ENCODE assay signal across 21 cellular contexts in genomic region chr6:11085758-11086435, GRCh38. TPM values are rescaled to one million over a fixed set of nuclear protein-coding genes. Genes with fewer than 3 reads are reported as not detected.
DNase-seq lines count a peak whose midpoint lies in the region; ATAC-seq and TF ChIP-seq lines count a peak whose summit lies in the region.
"Had no signal": no experiment of that assay in that cellular context is flagged by ENCODE, and none has a peak within 500 bp of the region (broad histone marks: within the 10 kb centered on the region; RNA-seq: fewer than 3 reads in every experiment).

No MANE protein-coding gene starts in this region.

- H3K9ac ChIP-seq in adipocyte (ENCODE audit: low read length), result no peak overlapping the region

- ATAC-seq in GM18867 (IDR thresholded peaks at IDR 0.05; ENCODE audit: unreplicated experiment), result no peak
- ATAC-seq: gastrocnemius medialis, GM23338, left ventricle myocardium superior, sciatic nerve had no signal

- no peaks in the 10 kb centered on the region for H3K4me1 ChIP-seq in adipocyte (ENCODE audit: control insufficient read depth, insufficient read depth, low read length)
- H3K4me1 ChIP-seq: colonic mucosa, gastrocnemius medialis, stomach, vagina had no signal

- intact Hi-C loops in cardiac septum (cut with DNase I), result no loop called here

- no peaks in the 10 kb centered on the region for H3K27me3 ChIP-seq in adipocyte (replicated peaks; ENCODE audit: control insufficient read depth, insufficient read depth, low read length)
- H3K27me3 ChIP-seq: colonic mucosa, gastrocnemius medialis, MG63, stomach, vagina had no signal

- no peaks in the 10 kb centered on the region for H3K9me3 ChIP-seq in adipocyte (ENCODE audit: control insufficient read depth, low read length)
- H3K9me3 ChIP-seq: colonic mucosa, gastrocnemius medialis, MG63, stomach, vagina had no signal

- H3K4me3 ChIP-seq in adipocyte (ENCODE audit: low read length), result no peak overlapping the region
- no peak overlapping the region for H3K4me3 ChIP-seq in fibroblast of villous mesenchyme (ENCODE audit: low read depth, low read length)
- H3K4me3 ChIP-seq: colonic mucosa, gastrocnemius medialis, stomach, vagina had no signal

- H3K36me3 ChIP-seq in adipocyte (ENCODE audit: control insufficient read depth, insufficient read depth, low read length, severe bottlenecking), result no peaks in the 10 kb centered on the region
- H3K36me3 ChIP-seq: colonic mucosa, gastrocnemius medialis, MG63, stomach, vagina had no signal

- no peak for TF ChIP-seq CTCF in fibroblast of villous mesenchyme (IDR thresholded peaks at IDR 0.05; ENCODE audit: insufficient read depth, low read depth, low read length)

- DNase-seq in GM03348 (ENCODE audit: low spot score) (peak; percentile 80), adipocyte (ENCODE audit: low read depth) (peak; percentile 51), fibroblast of villous mesenchyme (ENCODE audit: low read depth) (peak; percentile 56), cardiac septum (ENCODE audit: low spot score) (no peak), DMS 273 treated with DMSO at 0.1 percent for 48 hours (lab: John Stamatoyannopoulos, UW) (no peak), DMS79 treated with DMSO at 0.1 percent for 48 hours (lab: John Stamatoyannopoulos, UW) (no peak)
- DNase-seq: activated gamma-delta T cell treated with Interleukin-2 at 50 U/mL for 16 hours; amygdala; colonic mucosa; DMS53; gastrocnemius medialis; left ventricle myocardium superior; MG63; NCI-H1436 treated with DMSO at 0.1 percent for 48 hours; NCI-H82; stimulated activated CD4-positive, alpha-beta T cell treated with anti-CD3 and anti-CD28 coated beads, Interleukin-2, amount 100 ng/mL, for 24 hours; stomach had no signal

RNA-seq across cellular contexts. Expression of gene SMIM13, which starts 7.7 kb away (rescaled TPM):
- total RNA-seq in fibroblast of villous mesenchyme (10.3 and 15.5 TPM in 2 replicates), cardiac septum (12.6 TPM)

RNA-seq across cellular contexts. Expression of gene ERVFRD-1, which starts 25.6 kb away (rescaled TPM):
- total RNA-seq in fibroblast of villous mesenchyme, result not detected in 2 replicates
- not detected for total RNA-seq in cardiac septum
- total RNA-seq: gastrocnemius medialis, GM23338 had no signal

RNA-seq across cellular contexts. Expression of gene ELOVL2, which starts 41.8 kb away (rescaled TPM):
- total RNA-seq in fibroblast of villous mesenchyme, result 1.6 and 2.6 TPM in 2 replicates
- 1.8 TPM for total RNA-seq in cardiac septum

Comparison
In these comparisons a context has a peak if more than half of its experiments do, and no peak if none do; other contexts are left out.
1. DNase-seq: peak in GM03348 (single experiment), adipocyte (single experiment) and fibroblast of villous mesenchyme (single experiment); none in cardiac septum (single experiment), DMS 273 treated with DMSO at 0.1 percent for 48 hours (single experiment) and DMS79 treated with DMSO at 0.1 percent for 48 hours (single experiment).